In genomic region chr5:126983874-126984266, GRCh38 we compare ENCODE assay signal across 15 cellular contexts.
"Had no signal": no experiment of that assay in that cellular context is flagged by ENCODE, and none has a peak within 500 bp of the region (broad histone marks: within the 10 kb centered on the region; RNA-seq: fewer than 3 reads in every experiment).

No MANE protein-coding gene starts in this region.

- ATAC-seq: activated CD8-positive, alpha-beta T cell treated with anti-CD3 and anti-CD28 coated beads, Interleukin-2, amount 10 ng/mL, durations not matched to agents 7 days and 5 days; left lobe of liver; mucosa of descending colon; natural killer cell treated with Interleukin-12 subunit alpha and Interleukin-12 subunit beta and Interleukin-15 and Interleukin-18, amount 100 ng/mL, for 72 hours; right lobe of liver had no signal

- DNase-seq: activated CD8-positive, alpha-beta memory T cell treated with anti-CD3 and anti-CD28 coated beads, Interleukin-2, amount 50 U/mL, for 4 hours; activated CD8-positive, alpha-beta T cell treated with anti-CD3 and anti-CD28 coated beads, Interleukin-2, amount 10 ng/mL, durations not matched to agents 7 days and 5 days; activated gamma-delta T cell; activated T-cell treated with anti-CD3 and anti-CD28 coated beads, Interleukin-2, amount 50 U/mL, for 48 hours; aorta; gastrocnemius medialis; islet precursor cell; mucosa of descending colon; occipital lobe; right lobe of liver; T-helper 9 cell had no signal

- H3K36me3 ChIP-seq: gastrocnemius medialis, right lobe of liver, suprapubic skin had no signal

- H3K27ac ChIP-seq: right lobe of liver, suprapubic skin had no signal

- H3K9me3 ChIP-seq: gastrocnemius medialis, mucosa of descending colon, right lobe of liver, suprapubic skin had no signal

- H3K4me1 ChIP-seq: right lobe of liver, suprapubic skin had no signal

- H3K4me3 ChIP-seq: gastrocnemius medialis, mucosa of descending colon, right lobe of liver, smooth muscle cell, suprapubic skin had no signal

- H3K27me3 ChIP-seq: gastrocnemius medialis, right lobe of liver, suprapubic skin had no signal
